ENCODE assay signal across 35 cellular contexts in the genomic region with DNA sequence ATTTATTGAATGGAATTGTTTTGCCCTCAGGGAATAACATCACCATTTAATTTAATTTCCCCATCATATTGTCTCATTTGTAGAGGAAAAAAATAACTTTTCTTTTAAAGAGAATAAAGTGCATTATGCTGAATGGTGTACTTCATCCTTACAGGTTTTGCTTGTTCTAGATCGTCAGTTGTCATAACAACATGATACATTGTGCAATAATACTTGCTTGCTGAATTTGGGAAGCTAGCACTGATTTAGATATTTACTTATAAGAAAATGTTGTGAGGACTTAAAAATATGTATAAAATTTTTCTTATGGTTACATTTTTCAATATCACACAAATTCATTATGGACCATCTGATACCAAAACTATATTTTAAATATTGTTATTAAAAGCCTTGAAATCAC.
"Had no signal": no experiment of that assay in that cellular context is flagged by ENCODE, and none has a peak within 500 bp of the region (broad histone marks: within the 10 kb centered on the region; RNA-seq: fewer than 3 reads in every experiment).

No MANE protein-coding gene starts in this region.

- H3K27me3 ChIP-seq: adrenal gland, body of pancreas, brain microvascular endothelial cell, breast epithelium had no signal

- H3K4me3 ChIP-seq: adrenal gland, body of pancreas, breast epithelium had no signal

- H3K27ac ChIP-seq: adrenal gland, body of pancreas, brain microvascular endothelial cell, breast epithelium, WERI-Rb-1 had no signal

- H3K9me3 ChIP-seq: adrenal gland, body of pancreas, breast epithelium had no signal

- DNase-seq: activated CD4-positive, alpha-beta memory T cell treated with anti-CD3 and anti-CD28 coated beads, Interleukin-2, amount 10 ng/mL, durations not matched to agents 7 days and 5 days; activated CD4-positive, alpha-beta T cell treated with anti-CD3 and anti-CD28 coated beads for 1 hour; activated CD4-positive, alpha-beta T cell treated with anti-CD3 and anti-CD28 coated beads for 36 hours; activated CD4-positive, alpha-beta T cell treated with anti-CD3 and anti-CD28 coated beads for 48 hours; activated CD4-positive, alpha-beta T cell treated with anti-CD3 and anti-CD28 coated beads, Interleukin-2, amount 10 ng/mL, durations not matched to agents 7 days and 5 days; activated CD4-positive, alpha-beta T cell treated with anti-CD3 and anti-CD28 coated beads, Interleukin-2, amount 50 U/mL, for 48 hours; activated CD4-positive, CD25-positive, alpha-beta regulatory T cell; activated CD8-positive, alpha-beta memory T cell treated with anti-CD3 and anti-CD28 coated beads for 24 hours; activated CD8-positive, alpha-beta memory T cell treated with anti-CD3 and anti-CD28 coated beads, Interleukin-2, amount 10 ng/mL, durations not matched to agents 7 days and 5 days; activated CD8-positive, alpha-beta memory T cell treated with anti-CD3 and anti-CD28 coated beads, Interleukin-2, amount 50 U/mL, for 48 hours; activated CD8-positive, alpha-beta T cell treated with anti-CD3 and anti-CD28 coated beads, Interleukin-2, amount 10 ng/mL, durations not matched to agents 7 days and 5 days; activated effector memory CD4-positive, alpha-beta T cell treated with Interleukin-2 at 50 U/mL for 16 hours; activated gamma-delta T cell treated with Interleukin-2 at 50 U/mL for 16 hours; activated naive CD4-positive, alpha-beta T cell; activated naive CD4-positive, alpha-beta T cell treated with anti-CD3 and anti-CD28 coated beads for 36 hours; activated naive CD4-positive, alpha-beta T cell treated with anti-CD3 and anti-CD28 coated beads, Interleukin-2, amount 50 U/mL, for 16 hours; activated naive CD8-positive, alpha-beta T cell treated with anti-CD3 and anti-CD28 coated beads for 36 hours; activated T-cell treated with anti-CD3 and anti-CD28 coated beads, Interleukin-2, amount 50 U/mL, for 24 hours; activated T-cell treated with anti-CD3 and anti-CD28 coated beads, Interleukin-2, amount 50 U/mL, for 48 hours; adrenal gland; amniotic stem cell; aorta; body of pancreas; brain microvascular endothelial cell; central memory CD4-positive, alpha-beta T cell; T-helper 2 cell; T-helper 9 cell; WERI-Rb-1 had no signal

- H3K36me3 ChIP-seq: adrenal gland, brain microvascular endothelial cell, breast epithelium, WERI-Rb-1 had no signal

- FAIRE-seq: astrocyte, colon, TTC549 had no signal

- H3K4me1 ChIP-seq: adrenal gland, body of pancreas, breast epithelium had no signal

- ATAC-seq: activated CD4-positive, alpha-beta T cell treated with anti-CD3 and anti-CD28 coated beads for 36 hours; activated CD4-positive, CD25-positive, alpha-beta regulatory T cell treated with anti-CD3 and anti-CD28 coated beads, Interleukin-2, amount 50 U/mL, for 24 hours; activated CD8-positive, alpha-beta memory T cell treated with anti-CD3 and anti-CD28 coated beads, Interleukin-2, amount 10 ng/mL, durations not matched to agents 7 days and 5 days; activated CD8-positive, alpha-beta T cell treated with anti-CD3 and anti-CD28 coated beads, Interleukin-2, amount 10 ng/mL, durations not matched to agents 7 days and 5 days; activated naive CD4-positive, alpha-beta T cell treated with anti-CD3 and anti-CD28 coated beads, Interleukin-2, amount 50 U/mL, for 72 hours; body of pancreas; WTC11 had no signal
